Comparison of ENCODE assay signal across 1 cellular context in the genomic region with DNA sequence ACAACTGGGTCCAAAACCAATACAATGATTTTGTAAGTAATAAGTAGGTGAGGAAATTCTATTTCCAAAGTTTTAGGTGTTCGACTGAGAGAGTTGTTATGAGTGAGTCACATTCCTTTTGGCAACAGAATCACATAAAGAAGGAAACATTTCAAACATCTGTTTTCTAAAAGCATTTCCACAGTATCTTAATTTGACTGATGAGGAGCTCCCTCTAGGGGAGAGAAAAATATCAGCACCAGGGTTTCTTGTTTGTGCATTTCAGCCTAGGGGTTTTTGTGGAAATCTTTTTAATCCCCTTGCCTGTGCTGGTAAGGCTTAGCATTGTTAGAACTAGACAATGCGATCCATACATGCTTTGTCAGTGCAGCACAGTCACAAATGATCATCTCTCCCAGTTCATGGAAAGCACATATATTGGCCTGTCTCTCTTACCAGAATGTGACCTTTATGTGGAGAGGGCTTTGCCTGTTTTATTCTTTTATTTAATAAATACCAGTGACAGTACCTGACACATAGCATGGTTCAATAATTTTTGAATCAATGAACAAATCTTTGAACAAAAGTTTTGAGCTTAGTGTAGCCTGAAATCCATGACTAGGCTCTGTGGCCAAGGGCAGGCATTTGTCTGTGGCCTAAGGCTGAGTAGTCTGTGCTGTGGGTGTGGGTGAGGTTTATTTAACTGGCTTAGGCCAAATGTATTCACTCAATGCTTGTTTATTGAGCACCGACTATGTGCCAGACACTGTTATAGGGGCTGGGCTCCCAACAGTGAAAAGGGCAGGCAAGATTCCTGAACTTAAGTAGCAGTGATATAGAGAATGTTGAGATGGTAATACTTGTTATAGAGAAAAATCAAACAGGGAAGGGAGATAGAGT.
TF ChIP-seq lines count a peak whose summit lies in the region.

No MANE protein-coding gene starts in this region.

TF ChIP-seq in GM12878, 131 proteins besides CTCF, POLR2A, EP300 and RAD21:
- TF ChIP-seq EGR1 (IDR thresholded peaks at IDR 0.05; ENCODE audit: borderline replicate concordance in 1 of 2, low read depth in 2 of 2, low read length in 2 of 2) (no peak), SMC3 (IDR thresholded peaks at IDR 0.05; ENCODE audit: borderline replicate concordance, low read length) (peak; percentile 53; the same call in 1 of the 2 replicates), ZNF207 (IDR thresholded peaks at IDR 0.05; ENCODE audit: borderline replicate concordance) (no peak)
